ENCODE assay signal across 1 cellular context in genomic region chr3:184632551-184632950, GRCh38.
TF ChIP-seq lines count a peak whose summit lies in the region.

No MANE protein-coding gene starts in this region.

TF ChIP-seq in HepG2, 621 proteins besides CTCF, POLR2A, EP300 and RAD21 (continued from another document):
- TF ChIP-seq ZNF318 (CRISPR knock-in tag; IDR thresholded peaks at IDR 0.05) (no peak), ZSCAN30 (CRISPR knock-in tag; IDR thresholded peaks at IDR 0.05) (no peak), IRF9 (CRISPR knock-in tag; IDR thresholded peaks at IDR 0.05; ENCODE audit: borderline replicate concordance) (no peak), ZKSCAN8 (CRISPR knock-in tag; IDR thresholded peaks at IDR 0.05; ENCODE audit: borderline replicate concordance) (no peak), ZNF704 (CRISPR knock-in tag; IDR thresholded peaks at IDR 0.05; ENCODE audit: borderline replicate concordance) (no peak), ARID4A (CRISPR knock-in tag; IDR thresholded peaks at IDR 0.05; ENCODE audit: borderline replicate concordance) (no peak), TAF15 (IDR thresholded peaks at IDR 0.05; ENCODE audit: low read depth, low read length, poor library complexity, severe bottlenecking) (no peak), NFE2L2 (IDR thresholded peaks at IDR 0.05; ENCODE audit: low read length) (no peak), KDM4B (CRISPR knock-in tag; IDR thresholded peaks at IDR 0.05) (no peak), GLI4 (CRISPR knock-in tag; IDR thresholded peaks at IDR 0.05; ENCODE audit: borderline replicate concordance) (no peak), CEBPB (IDR thresholded peaks at IDR 0.05; ENCODE audit: borderline replicate concordance, low read depth, low read length) (no peak), TCF7L2 (IDR thresholded peaks at IDR 0.05; ENCODE audit: low read depth, low read length) (no peak), KIAA2018 (CRISPR knock-in tag; IDR thresholded peaks at IDR 0.05; ENCODE audit: borderline replicate concordance) (no peak), CCDC6 (CRISPR knock-in tag; IDR thresholded peaks at IDR 0.05) (no peak), AGO1 (IDR thresholded peaks at IDR 0.05; ENCODE audit: low read depth, low read length, poor library complexity, severe bottlenecking) (no peak)
TF ChIP-seq in HepG2: peak in this region for 0.
